Comparison of ENCODE assay signal across 8 cellular contexts in genomic region chr10:63720072-63720537, GRCh38.
A peak's percentile ranks its signal among the peaks of the same experiment; 100 is the strongest.
DNase-seq lines count a peak whose midpoint lies in the region; ATAC-seq and TF ChIP-seq lines count a peak whose summit lies in the region.

No MANE protein-coding gene starts in this region.

- no peak overlapping the region for H3K4me3 ChIP-seq in NB4 (ENCODE audit: low read depth, low read length)
- no peak overlapping the region for H3K4me3 ChIP-seq in colonic mucosa

- no peak overlapping the region for H3K4me3 Mint-ChIP-seq in T-helper 1 cell treated with Interleukin-12 subunit alpha and Interleukin-12 subunit beta and Interleukin-4 antibody, amounts not matched to agents 30 μg/mL and 1 μg/mL, for 36 hours
- no peak overlapping the region for H3K4me3 Mint-ChIP-seq in stimulated activated naive B cell treated with anti-CD40 and anti-IgM and Interleukin-4, amounts not matched to agents 10 μg/mL and 1 μg/mL and 100 μg/mL, for 72 hours

- H3K36me3 ChIP-seq in colonic mucosa: no peaks in the 10 kb centered on the region

- no peaks in the 10 kb centered on the region for H3K9me3 ChIP-seq in colonic mucosa

- peak; percentile 59 for ATAC-seq in GM21529 (IDR thresholded peaks at IDR 0.05; ENCODE audit: unreplicated experiment)
- peak; percentile 60 to 65 for ATAC-seq in stimulated activated naive B cell treated with anti-CD40 and anti-IgM and Interleukin-4, amounts not matched to agents 10 μg/mL and 1 μg/mL and 100 μg/mL, for 72 hours (replicated peaks)
- ATAC-seq in HG02884 (IDR thresholded peaks at IDR 0.05; ENCODE audit: unreplicated experiment): no peak

- H3K27ac Mint-ChIP-seq in T-helper 1 cell treated with Interleukin-12 subunit alpha and Interleukin-12 subunit beta and Interleukin-4 antibody, amounts not matched to agents 30 μg/mL and 1 μg/mL, for 36 hours: peak overlapping the region; percentile 32
- H3K27ac Mint-ChIP-seq in stimulated activated naive B cell treated with anti-CD40 and anti-IgM and Interleukin-4, amounts not matched to agents 10 μg/mL and 1 μg/mL and 100 μg/mL, for 72 hours: no peak overlapping the region

- H3K4me1 Mint-ChIP-seq in T-helper 1 cell treated with Interleukin-12 subunit alpha and Interleukin-12 subunit beta and Interleukin-4 antibody, amounts not matched to agents 30 μg/mL and 1 μg/mL, for 36 hours (ENCODE audit: low read depth): peaks cover 20% of the 10 kb centered on the region
- peaks cover 7 to 17% of the 10 kb centered on the region in 2 donors for H3K4me1 Mint-ChIP-seq in stimulated activated naive B cell treated with anti-CD40 and anti-IgM and Interleukin-4, amounts not matched to agents 10 μg/mL and 1 μg/mL and 100 μg/mL, for 72 hours

- peaks cover 4% of the 10 kb centered on the region for H3K27me3 Mint-ChIP-seq in T-helper 1 cell treated with Interleukin-12 subunit alpha and Interleukin-12 subunit beta and Interleukin-4 antibody, amounts not matched to agents 30 μg/mL and 1 μg/mL, for 36 hours (ENCODE audit: low read depth)
- peaks cover 19 to 24% of the 10 kb centered on the region in 2 donors for H3K27me3 Mint-ChIP-seq in stimulated activated naive B cell treated with anti-CD40 and anti-IgM and Interleukin-4, amounts not matched to agents 10 μg/mL and 1 μg/mL and 100 μg/mL, for 72 hours

- TF ChIP-seq CTCF in NB4 (IDR thresholded peaks at IDR 0.05; ENCODE audit: low read depth, low read length) (peak; percentile 94), colonic mucosa (IDR thresholded peaks at IDR 0.05) (peak; percentile 97)

- TF ChIP-seq POLR2A in NB4 (IDR thresholded peaks at IDR 0.05; ENCODE audit: extremely low read depth, insufficient read length): no peak

- H3K27ac ChIP-seq in colonic mucosa: no peak overlapping the region

- DNase-seq in DMS153 treated with DMSO at 0.1 percent for 48 hours (lab: John Stamatoyannopoulos, UW; ENCODE audit: unreplicated experiment) (peak; percentile 75), NB4 (ENCODE audit: low read depth) (peak; percentile 73), colonic mucosa (peak; percentile 69), medulla oblongata (ENCODE audit: extremely low spot score) (peak; percentile 65)
- DNase-seq in stimulated activated naive B cell treated with anti-CD40 and anti-IgM and Interleukin-4, amounts not matched to agents 10 μg/mL and 1 μg/mL and 100 μg/mL, for 72 hours: peak; percentile 26

- no peak overlapping the region for H3K9ac ChIP-seq in colonic mucosa (ENCODE audit: low read depth in 2 of 2, low read length in 2 of 2)

- H3K27me3 ChIP-seq in colonic mucosa: no peaks in the 10 kb centered on the region

- intact Hi-C loops in colonic mucosa (cut with DNase I): loop anchor here (5.0 kb wide), 1 partner anchor 553 kb away; no protein-coding TSS in a partner anchor

- no peaks in the 10 kb centered on the region for H3K9me3 Mint-ChIP-seq in T-helper 1 cell treated with Interleukin-12 subunit alpha and Interleukin-12 subunit beta and Interleukin-4 antibody, amounts not matched to agents 30 μg/mL and 1 μg/mL, for 36 hours
- no peaks in the 10 kb centered on the region for H3K9me3 Mint-ChIP-seq in stimulated activated naive B cell treated with anti-CD40 and anti-IgM and Interleukin-4, amounts not matched to agents 10 μg/mL and 1 μg/mL and 100 μg/mL, for 72 hours

- no peaks in the 10 kb centered on the region for H3K36me3 Mint-ChIP-seq in T-helper 1 cell treated with Interleukin-12 subunit alpha and Interleukin-12 subunit beta and Interleukin-4 antibody, amounts not matched to agents 30 μg/mL and 1 μg/mL, for 36 hours (ENCODE audit: low read depth)
- H3K36me3 Mint-ChIP-seq in stimulated activated naive B cell treated with anti-CD40 and anti-IgM and Interleukin-4, amounts not matched to agents 10 μg/mL and 1 μg/mL and 100 μg/mL, for 72 hours: no peaks in the 10 kb centered on the region

- H3K4me1 ChIP-seq in colonic mucosa: peaks cover 6% of the 10 kb centered on the region
